In the genomic region with DNA sequence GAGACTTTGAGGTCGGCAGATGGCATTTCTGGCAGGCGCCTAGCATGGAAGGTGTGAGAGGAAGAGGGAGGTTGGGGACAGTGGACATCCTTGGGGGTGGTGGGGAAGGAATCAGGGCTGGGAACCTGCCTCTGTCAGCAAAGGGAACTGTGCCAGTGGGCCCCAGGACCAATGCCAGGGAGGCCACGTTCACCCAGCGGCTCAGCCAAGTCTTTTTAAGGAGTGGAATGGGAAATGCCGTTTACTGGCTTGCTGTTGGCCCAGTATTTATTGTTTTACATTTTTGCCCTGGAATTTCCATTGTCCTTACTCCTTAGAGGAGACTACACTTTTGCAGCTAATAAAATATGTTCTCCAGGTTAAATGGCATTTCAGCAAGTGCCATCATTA, we compare ENCODE assay signal across 18 cellular contexts.
DNase-seq lines count a peak whose midpoint lies in the region; ATAC-seq and TF ChIP-seq lines count a peak whose summit lies in the region.
"Had no signal": no experiment of that assay in that cellular context is flagged by ENCODE, and none has a peak within 500 bp of the region (broad histone marks: within the 10 kb centered on the region; RNA-seq: fewer than 3 reads in every experiment).

No MANE protein-coding gene starts in this region.

- H3K9me3 ChIP-seq in SJSA1 (replicated peaks) (no peaks in the 10 kb centered on the region; the same call in 1 of the 2 replicates), gastroesophageal sphincter (no peaks in the 10 kb centered on the region)

- ATAC-seq in gastroesophageal sphincter (peak; percentile 82), HG02884 (IDR thresholded peaks at IDR 0.05; ENCODE audit: unreplicated experiment) (no peak)
- no peak for ATAC-seq in activated T-cell treated with anti-CD3 and anti-CD28 coated beads, Interleukin-2, amount 50 U/mL, for 72 hours (replicated peaks in 1 of 2)

- no peaks in the 10 kb centered on the region for H3K9me3 Mint-ChIP-seq in activated T-cell treated with anti-CD3 and anti-CD28 coated beads, Interleukin-2, amount 50 U/mL, for 72 hours
- H3K9me3 Mint-ChIP-seq: activated B cell treated with CpG ODN at 0.5 μM for 24 hours had no signal

- H3K36me3 ChIP-seq in SJSA1 (no peaks in the 10 kb centered on the region), gastroesophageal sphincter (no peaks in the 10 kb centered on the region)
- H3K36me3 ChIP-seq: neural progenitor cell had no signal

- peaks cover 0 to under 1% of the 10 kb centered on the region in 2 donors for H3K36me3 Mint-ChIP-seq in activated T-cell treated with anti-CD3 and anti-CD28 coated beads, Interleukin-2, amount 50 U/mL, for 72 hours (ENCODE audit: insufficient read depth in 2 of 2)
- H3K36me3 Mint-ChIP-seq: neural progenitor cell had no signal

- H3K27me3 ChIP-seq in SJSA1 (replicated peaks) (no peaks in the 10 kb centered on the region), gastroesophageal sphincter (no peaks in the 10 kb centered on the region)
- H3K27me3 ChIP-seq: neural progenitor cell had no signal

- WGBS in gastroesophageal sphincter (ENCODE audit: low coverage in 1 of 2), 2 donors: 18 to 40% methylated on average over 5 of the region's 5 CpGs

- no peak overlapping the region for H3K4me3 ChIP-seq in SJSA1
- no peak overlapping the region for H3K4me3 ChIP-seq in gastroesophageal sphincter
- H3K4me3 ChIP-seq: neural progenitor cell, skin epidermis had no signal

- H3K4me1 ChIP-seq in SJSA1 (replicated peaks) (peaks cover 25% of the 10 kb centered on the region), gastroesophageal sphincter (peaks cover 8 to 47% (median 21%) of the 10 kb centered on the region in 3 donors)

- H3K4me1 Mint-ChIP-seq in activated T-cell treated with anti-CD3 and anti-CD28 coated beads, Interleukin-2, amount 50 U/mL, for 72 hours (ENCODE audit: low read depth): no peaks in the 10 kb centered on the region

- H3K4me3 Mint-ChIP-seq in activated T-cell treated with anti-CD3 and anti-CD28 coated beads, Interleukin-2, amount 50 U/mL, for 72 hours: no peak overlapping the region
- H3K4me3 Mint-ChIP-seq: activated B cell treated with CpG ODN at 0.5 μM for 24 hours, H9, neural progenitor cell had no signal

- no peak for TF ChIP-seq CTCF in gastroesophageal sphincter (IDR thresholded peaks at IDR 0.05)

- TF ChIP-seq EP300 in gastroesophageal sphincter (IDR thresholded peaks at IDR 0.05): no peak

- TF ChIP-seq POLR2A in gastroesophageal sphincter (IDR thresholded peaks at IDR 0.05): no peak

- H3K27ac Mint-ChIP-seq in activated T-cell treated with anti-CD3 and anti-CD28 coated beads, Interleukin-2, amount 50 U/mL, for 72 hours: no peak overlapping the region
- H3K27ac Mint-ChIP-seq: activated B cell treated with CpG ODN at 0.5 μM for 24 hours, H9, neural progenitor cell had no signal

- H3K27me3 Mint-ChIP-seq in activated T-cell treated with anti-CD3 and anti-CD28 coated beads, Interleukin-2, amount 50 U/mL, for 72 hours (ENCODE audit: low read depth): no peaks in the 10 kb centered on the region

- H3K27ac ChIP-seq in SJSA1: peak overlapping the region; percentile 13; the same call in 1 of the 2 replicates
- peak overlapping the region; percentile 85 to 90 (median 88) for H3K27ac ChIP-seq in gastroesophageal sphincter
- H3K27ac ChIP-seq: HL-60, neural progenitor cell had no signal

- peak; percentile 68 for DNase-seq in AG20443 (ENCODE audit: low spot score)
- DNase-seq in SJSA1 (ENCODE audit: low read depth in 1 of 2, low spot score in 2 of 2): peak in 1 of 2 experiments; percentile 45
- DNase-seq in pons (ENCODE audit: low spot score): peak; percentile 7
- DNase-seq in Kasumi-1 (lab: John Stamatoyannopoulos, UW): no peak
- DNase-seq in activated CD4-positive, alpha-beta T cell treated with anti-CD3 and anti-CD28 coated beads, Interleukin-2, amount 50 U/mL, for 48 hours: no peak
- no peak for DNase-seq in activated T-cell treated with anti-CD3 and anti-CD28 coated beads, Interleukin-2, amount 50 U/mL, for 72 hours
- DNase-seq: activated B cell treated with CpG ODN at 0.5 μM for 24 hours; activated naive CD4-positive, alpha-beta T cell treated with anti-CD3 and anti-CD28 coated beads, Interleukin-2, amount 50 U/mL, for 16 hours; central memory CD4-positive, alpha-beta T cell; NCI-H187; stimulated activated naive CD4-positive, alpha-beta T cell; T-helper 1 cell had no signal

Comparison
In these comparisons a context has a peak if more than half of its experiments do, and no peak if none do; other contexts are left out.
1. DNase-seq: peak in AG20443 (single experiment) and pons (single experiment); none in Kasumi-1 (0 of 2), activated CD4-positive, alpha-beta T cell treated with anti-CD3 and anti-CD28 coated beads, Interleukin-2, amount 50 U/mL, for 48 hours (0 of 2) and activated T-cell treated with anti-CD3 and anti-CD28 coated beads, Interleukin-2, amount 50 U/mL, for 72 hours (0 of 2).